18 cellular contexts compared by ENCODE assay signal in genomic region chr18:57953883-57954282, GRCh38.
DNase-seq lines count a peak whose midpoint lies in the region; ATAC-seq and TF ChIP-seq lines count a peak whose summit lies in the region.
"Had no signal": no experiment of that assay in that cellular context is flagged by ENCODE, and none has a peak within 500 bp of the region (broad histone marks: within the 10 kb centered on the region; RNA-seq: fewer than 3 reads in every experiment).

No MANE protein-coding gene starts in this region.

- TF ChIP-seq POLR2A in Peyer's patch (IDR thresholded peaks at IDR 0.05) = no peak

- no peaks in the 10 kb centered on the region for H3K4me1 Mint-ChIP-seq in osteocyte (ENCODE audit: unreplicated experiment)

- H3K27ac ChIP-seq in Peyer's patch = no peak overlapping the region
- no peak overlapping the region for H3K27ac ChIP-seq in left lung
- no peak overlapping the region for H3K27ac ChIP-seq in upper lobe of right lung
- H3K27ac ChIP-seq: A549, C4-2B, GM23248, HL-60 had no signal

- peaks cover 23% of the 10 kb centered on the region for H3K27me3 Mint-ChIP-seq in osteocyte (ENCODE audit: unreplicated experiment)
- H3K27me3 Mint-ChIP-seq: CD4-positive, alpha-beta T cell had no signal

- no peaks in the 10 kb centered on the region for H3K9me3 ChIP-seq in Peyer's patch
- no peaks in the 10 kb centered on the region for H3K9me3 ChIP-seq in left lung
- H3K9me3 ChIP-seq in upper lobe of right lung = no peaks in the 10 kb centered on the region
- H3K9me3 ChIP-seq in MG63 = no peaks in the 10 kb centered on the region
- H3K9me3 ChIP-seq: A549, Caco-2 had no signal

- no peak overlapping the region for H3K4me3 Mint-ChIP-seq in osteocyte (ENCODE audit: unreplicated experiment)
- H3K4me3 Mint-ChIP-seq: CD4-positive, alpha-beta T cell; IgD-negative memory B cell had no signal

- H3K36me3 ChIP-seq in Peyer's patch (no peaks in the 10 kb centered on the region), left lung (no peaks in the 10 kb centered on the region), upper lobe of right lung (no peaks in the 10 kb centered on the region), MG63 (no peaks in the 10 kb centered on the region)

- H3K36me3 Mint-ChIP-seq in osteocyte (ENCODE audit: unreplicated experiment) = no peaks in the 10 kb centered on the region
- H3K36me3 Mint-ChIP-seq: IgD-negative memory B cell had no signal

- H3K27ac Mint-ChIP-seq in osteocyte (ENCODE audit: unreplicated experiment) = no peak overlapping the region
- H3K27ac Mint-ChIP-seq: CD4-positive, alpha-beta T cell; IgD-negative memory B cell had no signal

- TF ChIP-seq CTCF in Peyer's patch (IDR thresholded peaks at IDR 0.05) (peak in 1 of 6 experiments; percentile 2), left lung (IDR thresholded peaks at IDR 0.05) (no peak), osteocyte (IDR thresholded peaks at IDR 0.05) (no peak), upper lobe of right lung (IDR thresholded peaks at IDR 0.05) (no peak)

- H3K9me3 Mint-ChIP-seq in osteocyte (ENCODE audit: unreplicated experiment) = no peaks in the 10 kb centered on the region
- H3K9me3 Mint-ChIP-seq: CD4-positive, alpha-beta T cell; IgD-negative memory B cell had no signal

- H3K27me3 ChIP-seq in Peyer's patch = no peaks in the 10 kb centered on the region
- H3K27me3 ChIP-seq in left lung = no peaks in the 10 kb centered on the region
- H3K27me3 ChIP-seq in upper lobe of right lung = no peaks in the 10 kb centered on the region
- H3K27me3 ChIP-seq in MG63 = no peaks in the 10 kb centered on the region

- DNase-seq in Peyer's patch (peak in 2 of 3 donors; percentile 71 to 83), left lung (no peak), osteocyte (ENCODE audit: extremely low spot score, unreplicated experiment) (peak; percentile 30), upper lobe of right lung (no peak), NCI-H2081 treated with DMSO at 0.1 percent for 48 hours (lab: John Stamatoyannopoulos, UW) (no peak), MG63 (no peak), NCI-H1694 treated with DMSO at 0.1 percent for 48 hours (lab: John Stamatoyannopoulos, UW) (no peak)
- DNase-seq: AML-193; Caco-2; CD4-positive, alpha-beta T cell; GM23248; HCEC 1CT; KBM-7 had no signal

- H3K4me1 ChIP-seq in Peyer's patch (peaks cover 0 to 28% (median 0%) of the 10 kb centered on the region in 4 donors), left lung (peaks cover 0 to 5% of the 10 kb centered on the region in 2 donors), upper lobe of right lung (no peaks in the 10 kb centered on the region)
- H3K4me1 ChIP-seq: Caco-2 had no signal

- intact Hi-C loops in left lung (cut with DNase I) (no loop called here), upper lobe of right lung (cut with DNase I) (no loop called here)

- ATAC-seq in left lung = peak; percentile 65
- peak; percentile 49 for ATAC-seq in upper lobe of right lung
- no peak for ATAC-seq in GM21447 (IDR thresholded peaks at IDR 0.05; ENCODE audit: unreplicated experiment)
- ATAC-seq: A549 had no signal

- H3K4me3 ChIP-seq in Peyer's patch (no peak overlapping the region), left lung (no peak overlapping the region), upper lobe of right lung (no peak overlapping the region), MG63 (no peak overlapping the region)
- H3K4me3 ChIP-seq: A549, GM23248 had no signal

Comparison
In these comparisons a context has a peak if more than half of its experiments do, and no peak if none do; other contexts are left out.
1. DNase-seq: peak in Peyer's patch (2 of 3) and osteocyte (single experiment); none in left lung (0 of 2), upper lobe of right lung (single experiment), NCI-H2081 treated with DMSO at 0.1 percent for 48 hours (single experiment), MG63 (single experiment) and NCI-H1694 treated with DMSO at 0.1 percent for 48 hours (single experiment).